In genomic region chr22:41910050-41910598, GRCh38 we compare ENCODE assay signal across 10 cellular contexts. TPM values are rescaled to one million over a fixed set of nuclear protein-coding genes. Genes with fewer than 3 reads are reported as not detected.
DNase-seq lines count a peak whose midpoint lies in the region; ATAC-seq, FAIRE-seq and TF ChIP-seq lines count a peak whose summit lies in the region.
"Had no signal": no experiment of that assay in that cellular context is flagged by ENCODE, and none has a peak within 500 bp of the region (broad histone marks: within the 10 kb centered on the region; RNA-seq: fewer than 3 reads in every experiment).

No MANE protein-coding gene starts in this region.

- no peak for FAIRE-seq in pancreas (lab: Jason Lieb, UNC)

- H3K4me3 Mint-ChIP-seq in CD8-positive, alpha-beta T cell, result peak overlapping the region; percentile 71

- TF ChIP-seq CTCF in CD8-positive, alpha-beta T cell (IDR thresholded peaks at IDR 0.05), result no peak
- TF ChIP-seq CTCF in cardiac muscle cell (IDR thresholded peaks at IDR 0.05; ENCODE audit: low read depth, low read length) (no peak), pancreas (IDR thresholded peaks at IDR 0.05) (no peak), prostate gland (IDR thresholded peaks at IDR 0.05) (no peak)

- no peak overlapping the region for H3K27ac ChIP-seq in CD8-positive, alpha-beta T cell (ENCODE audit: low read depth, low read length)
- H3K27ac ChIP-seq in SK-N-MC, result no peak overlapping the region
- no peak overlapping the region for H3K27ac ChIP-seq in cardiac muscle cell
- no peak overlapping the region for H3K27ac ChIP-seq in pancreas
- no peak overlapping the region for H3K27ac ChIP-seq in prostate gland

- intact Hi-C loops in CD8-positive, alpha-beta T cell (cut with DNase I, micrococcal nuclease), result no loop called here
- intact Hi-C loops in pancreas (cut with DNase I), result no loop called here
- intact Hi-C loops in prostate gland (cut with DNase I), result no loop called here

- H3K4me3 ChIP-seq in CD8-positive, alpha-beta T cell (ENCODE audit: low read depth, low read length), result peak overlapping the region; percentile 30
- H3K4me3 ChIP-seq in SK-N-MC, result peak overlapping the region; percentile 73
- H3K4me3 ChIP-seq in cardiac muscle cell, result peak overlapping the region; percentile 20
- peak overlapping the region in 2 of 4 donors; percentile 11 to 32 for H3K4me3 ChIP-seq in pancreas
- H3K4me3 ChIP-seq in prostate gland, result peak overlapping the region in 1 of 2 donors; percentile 23

- H3K4me1 ChIP-seq in CD8-positive, alpha-beta T cell (ENCODE audit: insufficient read depth, low read length), result peaks cover 33% of the 10 kb centered on the region
- H3K4me1 ChIP-seq in cardiac muscle cell (ENCODE audit: low read depth), result peaks cover 4% of the 10 kb centered on the region
- H3K4me1 ChIP-seq in pancreas, result peaks cover 8 to 15% (median 12%) of the 10 kb centered on the region in 3 donors
- H3K4me1 ChIP-seq in prostate gland (replicated peaks), result peaks cover 9% of the 10 kb centered on the region

- peaks cover 28% of the 10 kb centered on the region for H3K4me1 Mint-ChIP-seq in CD8-positive, alpha-beta T cell (ENCODE audit: low read depth)

- POLR2A ChIA-PET in CD8-positive, alpha-beta T cell (lab: Charles Lee), result interaction anchor here (0.9 to 1.6 kb wide), 3 partner anchors 9 to 29 kb away, joined by 3 to 6 read pairs (median 3); partner anchors contain the start of gene TNFRSF13C

- no peak overlapping the region for H3K27ac Mint-ChIP-seq in CD8-positive, alpha-beta T cell

- H3K9ac ChIP-seq in SK-N-MC (ENCODE audit: insufficient read length), result no peak overlapping the region

- peaks cover 11% of the 10 kb centered on the region for H3K36me3 Mint-ChIP-seq in CD8-positive, alpha-beta T cell

- 1 to 2% methylated on average over 39 to 76 of the region's 76 CpGs for WGBS in pancreas, 2 donors
- under 1% methylated on average over 56 of the region's 76 CpGs for WGBS in prostate gland

- peaks cover 25% of the 10 kb centered on the region for H3K27me3 Mint-ChIP-seq in CD8-positive, alpha-beta T cell (ENCODE audit: low read depth)

- no peak for TF ChIP-seq POLR2A in prostate gland (IDR thresholded peaks at IDR 0.05)

- no peaks in the 10 kb centered on the region for H3K9me3 ChIP-seq in CD8-positive, alpha-beta T cell (ENCODE audit: low read length)
- H3K9me3 ChIP-seq in SK-N-MC (ENCODE audit: low read depth, low read length) (no peaks in the 10 kb centered on the region), cardiac muscle cell (ENCODE audit: low read depth) (no peaks in the 10 kb centered on the region), pancreas (no peaks in the 10 kb centered on the region), prostate gland (no peaks in the 10 kb centered on the region)

- DNase-seq in CD8-positive, alpha-beta T cell, result no peak
- DNase-seq in SK-N-MC (ENCODE audit: low read depth, low spot score) (no peak), cardiac muscle cell (ENCODE audit: low read depth in 1 of 2, low spot score in 1 of 2) (peak in 1 of 2 donors; percentile 60), pancreas (peak in 3 of 6 donors; percentile 28 to 80 (median 51)), cerebellar cortex (ENCODE audit: low spot score) (no peak), prostate gland (ENCODE audit: low spot score) (no peak), inferior parietal cortex (ENCODE audit: extremely low spot score) (no peak)

- H3K9me3 Mint-ChIP-seq in CD8-positive, alpha-beta T cell, result no peaks in the 10 kb centered on the region
- H3K9me3 Mint-ChIP-seq: T-helper 1 cell treated with Interleukin-12 subunit alpha and Interleukin-12 subunit beta and Interleukin-4 antibody, amounts not matched to agents 30 μg/mL and 1 μg/mL, for 36 hours had no signal

- CTCF ChIA-PET in CD8-positive, alpha-beta T cell (lab: Charles Lee), result interaction anchor here (1.4 to 2.4 kb wide), 4 partner anchors 16 to 243 kb away, joined by 3 to 10 read pairs (median 8); partner anchors contain the start of gene TNFRSF13C

- peak; percentile 4 for ATAC-seq in CD8-positive, alpha-beta T cell
- peak; percentile 11 to 62 (median 36) for ATAC-seq in pancreas
- no peak for ATAC-seq in HG03196 (IDR thresholded peaks at IDR 0.05; ENCODE audit: unreplicated experiment)

- peaks cover 31% of the 10 kb centered on the region for H3K27me3 ChIP-seq in CD8-positive, alpha-beta T cell (ENCODE audit: insufficient read depth, low read length)
- H3K27me3 ChIP-seq in cardiac muscle cell, result peaks cover 67% of the 10 kb centered on the region
- peaks cover 0 to 17% (median 7%) of the 10 kb centered on the region in 4 donors for H3K27me3 ChIP-seq in pancreas
- H3K27me3 ChIP-seq in prostate gland (replicated peaks; ENCODE audit: insufficient read depth), result peaks cover 23% of the 10 kb centered on the region

- H3K36me3 ChIP-seq in CD8-positive, alpha-beta T cell (ENCODE audit: insufficient read depth, low read length), result no peaks in the 10 kb centered on the region
- peaks cover 4% of the 10 kb centered on the region; the same call in 1 of the 2 replicates for H3K36me3 ChIP-seq in SK-N-MC (ENCODE audit: insufficient read depth, low read length)
- H3K36me3 ChIP-seq in cardiac muscle cell, result peaks cover 16% of the 10 kb centered on the region
- H3K36me3 ChIP-seq in pancreas, result peaks cover 0 to 6% (median 0%) of the 10 kb centered on the region in 3 donors
- H3K36me3 ChIP-seq in prostate gland, result no peaks in the 10 kb centered on the region

RNA-seq across cellular contexts. Expression of gene SHISA8, which starts 4.8 kb away (rescaled TPM):
- total RNA-seq in CD8-positive, alpha-beta T cell, result 1 to 10 TPM in 1 of 2 experiments, under 1 TPM in 1; 0.72 to 1.5 TPM
- not detected in 2 replicates for total RNA-seq in cardiac muscle cell
- polyA plus RNA-seq in cardiac muscle cell, result 0.16 TPM in 1 of 2 replicates, not detected in the other
- total RNA-seq in pancreas, result not detected
- polyA plus RNA-seq in pancreas, result not detected
- total RNA-seq in prostate gland, result not detected
- total RNA-seq: lung microvascular endothelial cell had no signal

RNA-seq across cellular contexts. Expression of gene TNFRSF13C, which starts 16.5 kb away (rescaled TPM):
- 10 to 100 TPM; 36.3 to 39.8 TPM for total RNA-seq in CD8-positive, alpha-beta T cell
- total RNA-seq in cardiac muscle cell (0.14 and 1.9 TPM in 2 replicates), pancreas (under 1 TPM in 4 of 6 donors, not detected in 2; 0.06 to 0.14 (median 0.12) TPM), prostate gland (under 1 TPM; 0.17 to 0.36 TPM)
- polyA plus RNA-seq in cardiac muscle cell (1.1 TPM in 2 replicates), pancreas (under 1 TPM; 0.04 to 0.05 TPM)
- total RNA-seq: lung microvascular endothelial cell had no signal

RNA-seq across cellular contexts. Expression of gene CENPM, which starts 36.8 kb away (rescaled TPM):
- total RNA-seq in CD8-positive, alpha-beta T cell, result 10 to 100 TPM in 1 of 2 experiments, 1 to 10 TPM in 1; 9.4 to 10.9 TPM
- 22.0 and 26.7 TPM in 2 replicates for total RNA-seq in cardiac muscle cell
- polyA plus RNA-seq in cardiac muscle cell, result 25.8 and 37.0 TPM in 2 replicates
- 1 to 10 TPM in 1 of 6 donors, under 1 TPM in 5; 0.23 to 1.7 (median 0.65) TPM for total RNA-seq in pancreas
- polyA plus RNA-seq in pancreas, result under 1 TPM; 0.14 to 0.65 TPM
- total RNA-seq in prostate gland, result 10 to 100 TPM; 10.3 to 10.8 TPM

RNA-seq across cellular contexts. Expression of gene SEPTIN3, which starts 59.1 kb away (rescaled TPM):
- under 1 TPM in 1 of 2 experiments, not detected in 1; 0.11 TPM for total RNA-seq in CD8-positive, alpha-beta T cell
- total RNA-seq in cardiac muscle cell (3.6 and 3.9 TPM in 2 replicates), pancreas (1 to 10 TPM in 3 of 6 donors, under 1 TPM in 3; 0.22 to 1.6 (median 0.97) TPM), prostate gland (1 to 10 TPM in 1 of 2 donors, under 1 TPM in 1; 0.46 to 2.3 TPM)
- polyA plus RNA-seq in cardiac muscle cell (2.9 and 3.4 TPM in 2 replicates), pancreas (1 to 10 TPM; 1.9 to 8.5 TPM)

Comparison
In these comparisons a context has a peak if more than half of its experiments do, and no peak if none do; other contexts are left out.
1. RNA of gene TNFRSF13C, which starts 16.5 kb away (total RNA-seq): 36.3 to 39.8 TPM in CD8-positive, alpha-beta T cell; 0.14 to 1.9 TPM in cardiac muscle cell, 0.17 to 0.36 TPM in prostate gland and 0.06 to 0.14 TPM in pancreas; every median in the first group is over 10 times any median in the second.